9 cellular contexts compared by ENCODE assay signal in genomic region chr7:154794147-154794780, GRCh38.
DNase-seq lines count a peak whose midpoint lies in the region; ATAC-seq, FAIRE-seq and TF ChIP-seq lines count a peak whose summit lies in the region.
"Had no signal": no experiment of that assay in that cellular context is flagged by ENCODE, and none has a peak within 500 bp of the region (broad histone marks: within the 10 kb centered on the region; RNA-seq: fewer than 3 reads in every experiment).

No MANE protein-coding gene starts in this region.

- peaks cover 0 to 4% of the 10 kb centered on the region in 2 donors for H3K27me3 ChIP-seq in small intestine (ENCODE audit: control insufficient read depth in 2 of 2, insufficient read depth in 2 of 2, low read length in 2 of 2)
- H3K27me3 ChIP-seq in tibial artery = peaks cover 0 to 10% of the 10 kb centered on the region in 2 donors
- H3K27me3 ChIP-seq in tibial nerve = no peaks in the 10 kb centered on the region

- DNase-seq in M059J (ENCODE audit: low read depth) = peak; percentile 25
- DNase-seq in small intestine = peak; percentile 14
- DNase-seq in tibial artery = no peak
- no peak for DNase-seq in tibial nerve (ENCODE audit: low spot score in 2 of 2)
- DNase-seq: NCI-H187 had no signal

- no peak for TF ChIP-seq POLR2A in tibial nerve (IDR thresholded peaks at IDR 0.05)

- FAIRE-seq in small intestine (lab: Jason Lieb, UNC) = no peak
- FAIRE-seq: colon had no signal

- 11 to 20% (median 20%) methylated on average over 46 to 50 of the region's 50 CpGs for WGBS in small intestine, 3 donors
- WGBS in tibial nerve, 2 donors = 21 to 26% methylated on average over 34 to 46 of the region's 50 CpGs

- H3K4me1 ChIP-seq in small intestine (ENCODE audit: control insufficient read depth in 2 of 2, insufficient read depth in 1 of 2, low read depth in 1 of 2, low read length in 1 of 2) (no peaks in the 10 kb centered on the region), tibial artery (no peaks in the 10 kb centered on the region), tibial nerve (no peaks in the 10 kb centered on the region)

- H3K4me3 ChIP-seq in small intestine (ENCODE audit: low read depth in 1 of 2, low read length in 2 of 2) (no peak overlapping the region), tibial artery (no peak overlapping the region), tibial nerve (no peak overlapping the region)

- intact Hi-C loops in tibial artery (cut with DNase I; ENCODE audit: low total_unique reads) = no loop called here

- H3K27ac ChIP-seq in small intestine (ENCODE audit: low read depth in 1 of 2, low read length in 1 of 2) = no peak overlapping the region
- H3K27ac ChIP-seq in tibial artery = no peak overlapping the region
- no peak overlapping the region for H3K27ac ChIP-seq in tibial nerve

- H3K36me3 ChIP-seq in small intestine (ENCODE audit: control insufficient read depth in 2 of 2, insufficient read depth in 2 of 2, low read length in 2 of 2) (no peaks in the 10 kb centered on the region), tibial artery (no peaks in the 10 kb centered on the region), tibial nerve (no peaks in the 10 kb centered on the region)

- H3K9me3 ChIP-seq in small intestine (ENCODE audit: control insufficient read depth, low read depth) = no peaks in the 10 kb centered on the region
- no peaks in the 10 kb centered on the region for H3K9me3 ChIP-seq in tibial artery
- no peaks in the 10 kb centered on the region for H3K9me3 ChIP-seq in tibial nerve

- ATAC-seq in GM19395 (IDR thresholded peaks at IDR 0.05; ENCODE audit: unreplicated experiment) = peak; percentile 72
- ATAC-seq in esophagus mucosa = peak; percentile 28
- no peak for ATAC-seq in GM18909 (IDR thresholded peaks at IDR 0.05; ENCODE audit: poor library complexity, unreplicated experiment)

- no peak for TF ChIP-seq EP300 in tibial nerve (IDR thresholded peaks at IDR 0.05)

- TF ChIP-seq CTCF in tibial artery (IDR thresholded peaks at IDR 0.05) (no peak), tibial nerve (IDR thresholded peaks at IDR 0.05) (no peak)

Comparison
In these comparisons a context has a peak if more than half of its experiments do, and no peak if none do; other contexts are left out.
1. DNase-seq: peak in M059J (single experiment) and small intestine (single experiment); none in tibial artery (0 of 2) and tibial nerve (0 of 2).